8 cellular contexts compared by ENCODE assay signal in the genomic region with DNA sequence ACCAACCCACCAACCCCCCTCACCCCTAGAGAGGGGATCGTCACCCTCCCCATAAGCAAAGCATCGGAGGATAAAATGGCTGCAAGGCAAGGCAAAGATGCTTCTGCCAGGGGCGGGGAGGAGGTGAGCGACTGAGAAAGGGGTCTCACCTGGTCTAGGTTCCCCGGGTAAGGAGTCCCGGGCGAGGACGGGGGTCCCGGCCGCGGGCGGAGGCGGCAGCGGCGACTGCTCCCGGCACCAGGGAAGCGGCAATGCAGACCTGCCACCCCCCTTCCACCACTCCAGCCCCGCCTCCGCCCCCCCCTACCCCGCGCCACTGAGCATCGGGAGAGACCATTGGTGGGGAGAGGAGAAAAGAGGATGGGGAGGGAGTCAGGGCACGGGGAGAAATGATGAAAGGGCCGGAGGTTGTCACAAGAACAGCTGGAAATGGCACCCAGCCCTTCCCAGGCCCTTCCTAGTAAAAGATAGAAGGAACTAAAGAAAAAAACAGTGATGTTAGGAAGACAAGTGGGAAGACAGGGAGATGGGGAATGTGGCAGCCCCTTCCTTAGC. TPM values are rescaled to one million over a fixed set of nuclear protein-coding genes. Genes with fewer than 3 reads are reported as not detected.
A peak's percentile ranks its signal among the peaks of the same experiment; 100 is the strongest.
DNase-seq lines count a peak whose midpoint lies in the region; ATAC-seq and TF ChIP-seq lines count a peak whose summit lies in the region.

A gene with protein sequence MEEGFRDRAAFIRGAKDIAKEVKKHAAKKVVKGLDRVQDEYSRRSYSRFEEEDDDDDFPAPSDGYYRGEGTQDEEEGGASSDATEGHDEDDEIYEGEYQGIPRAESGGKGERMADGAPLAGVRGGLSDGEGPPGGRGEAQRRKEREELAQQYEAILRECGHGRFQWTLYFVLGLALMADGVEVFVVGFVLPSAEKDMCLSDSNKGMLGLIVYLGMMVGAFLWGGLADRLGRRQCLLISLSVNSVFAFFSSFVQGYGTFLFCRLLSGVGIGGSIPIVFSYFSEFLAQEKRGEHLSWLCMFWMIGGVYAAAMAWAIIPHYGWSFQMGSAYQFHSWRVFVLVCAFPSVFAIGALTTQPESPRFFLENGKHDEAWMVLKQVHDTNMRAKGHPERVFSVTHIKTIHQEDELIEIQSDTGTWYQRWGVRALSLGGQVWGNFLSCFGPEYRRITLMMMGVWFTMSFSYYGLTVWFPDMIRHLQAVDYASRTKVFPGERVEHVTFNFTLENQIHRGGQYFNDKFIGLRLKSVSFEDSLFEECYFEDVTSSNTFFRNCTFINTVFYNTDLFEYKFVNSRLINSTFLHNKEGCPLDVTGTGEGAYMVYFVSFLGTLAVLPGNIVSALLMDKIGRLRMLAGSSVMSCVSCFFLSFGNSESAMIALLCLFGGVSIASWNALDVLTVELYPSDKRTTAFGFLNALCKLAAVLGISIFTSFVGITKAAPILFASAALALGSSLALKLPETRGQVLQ (minus strand): TSS at position 255 of the 555 bp plus-strand sequence. CDS start 4,004 bp downstream, outside the sequence.

- H3K4me3 ChIP-seq in GM08714 (ENCODE audit: low read length) (peak within 1 kb of the TSS; percentile 91), epithelial cell of proximal tubule (ENCODE audit: low read depth, low read length) (peak within 1 kb of the TSS; percentile 48)

- no peak for TF ChIP-seq CTCF in epithelial cell of proximal tubule (conservative IDR thresholded peaks at IDR 0.05; ENCODE audit: low read depth, low read length)

- ATAC-seq in HG03432 (IDR thresholded peaks at IDR 0.05; ENCODE audit: unreplicated experiment) = no peak

- peak; percentile 73 for DNase-seq in NCI-H2196 (lab: John Stamatoyannopoulos, UW; ENCODE audit: unreplicated experiment)
- peak; percentile 46 for DNase-seq in activated CD8-positive, alpha-beta memory T cell treated with anti-CD3 and anti-CD28 coated beads, Interleukin-2, amount 50 U/mL, for 4 hours
- no peak for DNase-seq in epithelial cell of proximal tubule (ENCODE audit: low read depth)
- DNase-seq in myocyte (ENCODE audit: low read depth) = peak; percentile 51
- DNase-seq in substantia nigra (lab: John Stamatoyannopoulos, UW) = peak in 41 of 49 donors; percentile 9 to 82 (median 51)
- no peak for DNase-seq in NCI-H226

- peak within 1 kb of the TSS; percentile 66 for H3K27ac ChIP-seq in substantia nigra (ENCODE audit: low read depth, low read length, poor library complexity, severe bottlenecking)

RNA-seq across cellular contexts. Expression of the gene that starts here (rescaled TPM):
- total RNA-seq in epithelial cell of proximal tubule (2.9 and 5.9 TPM in 2 replicates), myocyte (3.0 and 4.0 TPM in 2 replicates)
- 15.3 TPM for polyA plus RNA-seq in myocyte (2012)

Comparison
In these comparisons a context has a peak if more than half of its experiments do, and no peak if none do; other contexts are left out.
1. DNase-seq: peak in NCI-H2196 (single experiment), activated CD8-positive, alpha-beta memory T cell treated with anti-CD3 and anti-CD28 coated beads, Interleukin-2, amount 50 U/mL, for 4 hours (single experiment), myocyte (single experiment) and substantia nigra (41 of 49); none in epithelial cell of proximal tubule (single experiment) and NCI-H226 (single experiment).